ENCODE assay signal across 29 cellular contexts in genomic region chr3:144466114-144466513, GRCh38.
"Had no signal": no experiment of that assay in that cellular context is flagged by ENCODE, and none has a peak within 500 bp of the region (broad histone marks: within the 10 kb centered on the region; RNA-seq: fewer than 3 reads in every experiment).

No MANE protein-coding gene starts in this region.

- H3K27ac ChIP-seq: adrenal gland, ascending aorta, brain microvascular endothelial cell, esophagus squamous epithelium, gastroesophageal sphincter, lower lobe of right lung, thoracic aorta, upper lobe of left lung had no signal

- H3K36me3 Mint-ChIP-seq: activated naive CD8-positive, alpha-beta T cell; naive B cell; stimulated activated naive B cell treated with anti-CD40 and anti-IgM and Interleukin-4, amounts not matched to agents 10 μg/mL and 1 μg/mL and 100 μg/mL, for 72 hours had no signal

- ATAC-seq: activated T-cell treated with anti-CD3 and anti-CD28 coated beads, Interleukin-2, amount 50 U/mL, for 4 hours; gastroesophageal sphincter; lower lobe of right lung; sciatic nerve; stimulated activated naive B cell treated with anti-CD40 and anti-IgM and Interleukin-4, amounts not matched to agents 10 μg/mL and 1 μg/mL and 100 μg/mL, for 72 hours had no signal

- H3K27ac Mint-ChIP-seq: activated B cell treated with CpG ODN at 0.5 μM for 24 hours; activated naive CD8-positive, alpha-beta T cell; activated T-helper 2 cell treated with anti-CD3 and anti-CD28 coated beads, Interferon-gamma antibody, Interleukin-2, Interleukin-4, amounts not matched to agents 10 μg/mL and 5 μg/mL and 100 μg/mL, durations not matched to agents 14 hours and 24 hours and 36 hours; naive B cell; stimulated activated naive B cell treated with anti-CD40 and anti-IgM and Interleukin-4, amounts not matched to agents 10 μg/mL and 1 μg/mL and 100 μg/mL, for 72 hours had no signal

- H3K4me3 Mint-ChIP-seq: activated B cell treated with CpG ODN at 0.5 μM for 24 hours; activated naive CD8-positive, alpha-beta T cell; activated T-cell treated with anti-CD3 and anti-CD28 coated beads, Interleukin-2, amount 50 U/mL, for 4 hours; naive B cell; neural crest cell; stimulated activated naive B cell treated with anti-CD40 and anti-IgM and Interleukin-4, amounts not matched to agents 10 μg/mL and 1 μg/mL and 100 μg/mL, for 72 hours had no signal

- H3K9me3 Mint-ChIP-seq: activated B cell treated with CpG ODN at 0.5 μM for 24 hours; activated T-cell treated with anti-CD3 and anti-CD28 coated beads, Interleukin-2, amount 50 U/mL, for 4 hours; activated T-helper 2 cell treated with anti-CD3 and anti-CD28 coated beads, Interferon-gamma antibody, Interleukin-2, Interleukin-4, amounts not matched to agents 10 μg/mL and 5 μg/mL and 100 μg/mL, durations not matched to agents 14 hours and 24 hours and 36 hours; naive B cell; neural crest cell; stimulated activated naive B cell treated with anti-CD40 and anti-IgM and Interleukin-4, amounts not matched to agents 10 μg/mL and 1 μg/mL and 100 μg/mL, for 72 hours had no signal

- H3K27me3 Mint-ChIP-seq: activated B cell treated with CpG ODN at 0.5 μM for 24 hours; activated naive CD8-positive, alpha-beta T cell; naive B cell; stimulated activated naive B cell treated with anti-CD40 and anti-IgM and Interleukin-4, amounts not matched to agents 10 μg/mL and 1 μg/mL and 100 μg/mL, for 72 hours had no signal

- H3K27me3 ChIP-seq: adrenal gland, ascending aorta, brain microvascular endothelial cell, esophagus squamous epithelium, gastroesophageal sphincter, upper lobe of left lung had no signal

- DNase-seq: activated B cell treated with CpG ODN at 0.5 μM for 24 hours; activated CD4-positive, alpha-beta T cell treated with anti-CD3 and anti-CD28 coated beads for 4 hours; activated CD4-positive, alpha-beta T cell treated with anti-CD3 and anti-CD28 coated beads, Interleukin-2, amount 50 U/mL, for 48 hours; activated CD8-positive, alpha-beta memory T cell treated with anti-CD3 and anti-CD28 coated beads, Interleukin-2, amount 50 U/mL, for 48 hours; activated naive CD4-positive, alpha-beta T cell; activated T-cell treated with anti-CD3 and anti-CD28 coated beads, Interleukin-2, amount 50 U/mL, for 4 hours; adrenal gland; brain microvascular endothelial cell; central memory CD4-positive, alpha-beta T cell; dermis blood vessel endothelial cell; effector CD8-positive, alpha-beta T cell; esophagus squamous epithelium; kidney; lower lobe of right lung; naive B cell; occipital lobe; stimulated activated CD4-positive, alpha-beta T cell treated with anti-CD3 and anti-CD28 coated beads, Interleukin-15, amount 100 ng/mL, for 24 hours; stimulated activated CD4-positive, alpha-beta T cell treated with anti-CD3 and anti-CD28 coated beads, Interleukin-2, amount 100 ng/mL, for 48 hours; stimulated activated CD8-positive, alpha-beta memory T cell treated with anti-CD3 and anti-CD28 coated beads, Interleukin-4, amount 100 ng/mL, for 48 hours; stimulated activated naive B cell treated with anti-CD40 and anti-IgM and Interleukin-4, amounts not matched to agents 10 μg/mL and 1 μg/mL and 100 μg/mL, for 72 hours; T-helper 9 cell; upper lobe of left lung had no signal

- H3K4me1 ChIP-seq: adrenal gland, ascending aorta, esophagus squamous epithelium, gastroesophageal sphincter, lower lobe of right lung, upper lobe of left lung had no signal

- H3K4me1 Mint-ChIP-seq: activated B cell treated with CpG ODN at 0.5 μM for 24 hours; naive B cell; neural crest cell; stimulated activated naive B cell treated with anti-CD40 and anti-IgM and Interleukin-4, amounts not matched to agents 10 μg/mL and 1 μg/mL and 100 μg/mL, for 72 hours had no signal
